In the genomic region with DNA sequence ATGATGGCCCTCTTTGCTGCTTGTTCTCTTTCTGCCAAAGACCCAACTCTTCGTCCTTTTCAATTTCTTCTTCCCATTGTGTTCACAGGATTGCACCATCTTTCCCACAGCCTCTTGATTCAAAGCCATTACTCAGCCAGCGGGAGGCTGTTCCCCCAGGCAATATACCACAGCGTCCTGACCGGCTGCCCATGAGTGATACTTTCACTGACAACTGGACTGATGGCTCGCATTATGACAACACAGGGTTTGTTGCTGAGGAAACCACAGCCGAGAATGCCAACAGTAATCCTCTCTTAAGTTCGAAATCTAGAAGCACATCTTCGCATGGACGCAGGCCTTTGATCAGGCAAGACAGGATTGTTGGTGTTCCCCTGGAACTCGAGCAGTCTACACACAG, we compare ENCODE assay signal across 13 cellular contexts.
DNase-seq lines count a peak whose midpoint lies in the region; FAIRE-seq and TF ChIP-seq lines count a peak whose summit lies in the region.
"Had no signal": no experiment of that assay in that cellular context is flagged by ENCODE, and none has a peak within 500 bp of the region (broad histone marks: within the 10 kb centered on the region; RNA-seq: fewer than 3 reads in every experiment).

No MANE protein-coding gene starts in this region.

- H3K27me3 Mint-ChIP-seq in CD4-positive, alpha-beta memory T cell, result no peaks in the 10 kb centered on the region
- H3K27me3 Mint-ChIP-seq: activated T-helper 17 cell treated with anti-CD3 and anti-CD28 coated beads, Interleukin-2, amount 50 U/mL, for 72 hours; progenitor cell of endocrine pancreas had no signal

- in situ Hi-C loops in astrocyte of the cerebellum (cut with HindIII; ENCODE audit: low sequenced_read_pairs), result no loop called here

- dilution Hi-C loops in keratinocyte (cut with MboI; ENCODE audit: extremely low pct_ligation_motif_present, low sequenced_read_pairs), result no loop called here

- no peaks in the 10 kb centered on the region for H3K4me1 Mint-ChIP-seq in CD4-positive, alpha-beta memory T cell
- H3K4me1 Mint-ChIP-seq: activated T-helper 17 cell treated with anti-CD3 and anti-CD28 coated beads, Interleukin-2, amount 50 U/mL, for 72 hours had no signal

- TF ChIP-seq POLR2A in NB4 (IDR thresholded peaks at IDR 0.05; ENCODE audit: extremely low read depth, insufficient read length), result no peak

- no peak overlapping the region for H3K9ac ChIP-seq in keratinocyte (ENCODE audit: control insufficient read depth, extremely low read depth, insufficient read depth, low read length)

- POLR2A ChIA-PET in CD4-positive, alpha-beta memory T cell (lab: Charles Lee; ENCODE audit: partially characterized antibody), result no interaction called here

- intact Hi-C loops in CD4-positive, alpha-beta memory T cell (cut with micrococcal nuclease), result no loop called here

- H3K4me3 Mint-ChIP-seq in CD4-positive, alpha-beta memory T cell, result no peak overlapping the region
- H3K4me3 Mint-ChIP-seq: activated T-helper 17 cell treated with anti-CD3 and anti-CD28 coated beads, Interleukin-2, amount 50 U/mL, for 72 hours had no signal

- H3K4me2 ChIP-seq in keratinocyte (ENCODE audit: control insufficient read depth, extremely low read depth, insufficient read depth, low read depth, low read length), result no peak overlapping the region

- H3K36me3 ChIP-seq in keratinocyte (ENCODE audit: control insufficient read depth in 2 of 2, extremely low read depth in 1 of 2, insufficient read depth in 2 of 2, low read length in 2 of 2), result no peaks in the 10 kb centered on the region
- no peaks in the 10 kb centered on the region for H3K36me3 ChIP-seq in CD4-positive, alpha-beta memory T cell (ENCODE audit: insufficient read depth, low read length)
- H3K36me3 ChIP-seq: vagina had no signal

- H3K4me3 ChIP-seq in NB4 (ENCODE audit: low read depth, low read length), result no peak overlapping the region
- no peak overlapping the region for H3K4me3 ChIP-seq in astrocyte of the cerebellum (ENCODE audit: low read depth, low read length)
- H3K4me3 ChIP-seq in keratinocyte (ENCODE audit: control insufficient read depth in 2 of 3, extremely low read depth in 1 of 3, insufficient read depth in 2 of 3, low read depth in 1 of 3, low read length in 3 of 3), result no peak overlapping the region
- no peak overlapping the region for H3K4me3 ChIP-seq in CD4-positive, alpha-beta memory T cell (ENCODE audit: low read length in 2 of 2)
- H3K4me3 ChIP-seq: vagina had no signal

- no peaks in the 10 kb centered on the region for H3K27me3 ChIP-seq in keratinocyte (ENCODE audit: control insufficient read depth, extremely low read depth, insufficient read depth, low read length)
- H3K27me3 ChIP-seq in CD4-positive, alpha-beta memory T cell (ENCODE audit: insufficient read depth, low read length), result no peaks in the 10 kb centered on the region
- H3K27me3 ChIP-seq: vagina had no signal

- H3K9me3 ChIP-seq in keratinocyte (ENCODE audit: control insufficient read depth, low read depth, low read length), result no peaks in the 10 kb centered on the region
- H3K9me3 ChIP-seq in CD4-positive, alpha-beta memory T cell (ENCODE audit: control insufficient read depth in 1 of 2, low read length in 2 of 2), result no peaks in the 10 kb centered on the region
- H3K9me3 ChIP-seq: vagina had no signal

- H3K9me3 Mint-ChIP-seq in CD4-positive, alpha-beta memory T cell, result peaks cover 0 to 2% (median 0%) of the 10 kb centered on the region in 8 donors
- H3K9me3 Mint-ChIP-seq: activated T-helper 17 cell treated with anti-CD3 and anti-CD28 coated beads, Interleukin-2, amount 50 U/mL, for 72 hours had no signal

- FAIRE-seq in keratinocyte (lab: Jason Lieb, UNC), result peak; percentile 13

- no peak overlapping the region for H2AFZ ChIP-seq in keratinocyte (ENCODE audit: control insufficient read depth, low read length)

- no peaks in the 10 kb centered on the region for H3K4me1 ChIP-seq in keratinocyte (ENCODE audit: control insufficient read depth, extremely low read depth, insufficient read depth, low read length)
- no peaks in the 10 kb centered on the region for H3K4me1 ChIP-seq in CD4-positive, alpha-beta memory T cell (ENCODE audit: insufficient read depth, low read length)
- H3K4me1 ChIP-seq: vagina had no signal

- no peaks in the 10 kb centered on the region for H3K9me1 ChIP-seq in keratinocyte (ENCODE audit: control insufficient read depth, extremely low read depth, insufficient read depth, low read length)

- DNase-seq in EH (ENCODE audit: low read depth) (peak; percentile 41), NB4 (ENCODE audit: low read depth) (peak; percentile 68), astrocyte of the cerebellum (ENCODE audit: low read depth) (peak; percentile 70), keratinocyte (ENCODE audit: low read depth, low spot score) (no peak), T-helper 2 cell (no peak), superior temporal gyrus (ENCODE audit: extremely low spot score) (no peak), KG1 (lab: John Stamatoyannopoulos, UW) (no peak)
- no peak for DNase-seq in CD4-positive, alpha-beta memory T cell
- DNase-seq: activated CD4-positive, alpha-beta T cell treated with anti-CD3 and anti-CD28 coated beads for 48 hours; midbrain had no signal

- no peaks in the 10 kb centered on the region for H4K20me1 ChIP-seq in keratinocyte (ENCODE audit: control insufficient read depth, extremely low read depth, insufficient read depth, low read length)

- H3K27ac Mint-ChIP-seq in CD4-positive, alpha-beta memory T cell, result no peak overlapping the region
- H3K27ac Mint-ChIP-seq: activated T-helper 17 cell treated with anti-CD3 and anti-CD28 coated beads, Interleukin-2, amount 50 U/mL, for 72 hours; progenitor cell of endocrine pancreas had no signal

- CTCF ChIA-PET in CD4-positive, alpha-beta memory T cell (lab: Charles Lee; ENCODE audit: partially characterized antibody), result no interaction called here

- no peaks in the 10 kb centered on the region for H3K79me2 ChIP-seq in keratinocyte (ENCODE audit: control insufficient read depth, insufficient read depth, low read length)

- H3K27ac ChIP-seq in keratinocyte (ENCODE audit: control insufficient read depth, insufficient read depth, low read length), result no peak overlapping the region
- no peak overlapping the region for H3K27ac ChIP-seq in CD4-positive, alpha-beta memory T cell (ENCODE audit: low read depth, low read length)
- H3K27ac ChIP-seq: vagina had no signal

- no peaks in the 10 kb centered on the region for H3K36me3 Mint-ChIP-seq in CD4-positive, alpha-beta memory T cell

- TF ChIP-seq CTCF in NB4 (IDR thresholded peaks at IDR 0.05; ENCODE audit: low read depth, low read length) (no peak), astrocyte of the cerebellum (IDR thresholded peaks at IDR 0.05; ENCODE audit: low read depth, low read length, missing control alignments) (no peak), keratinocyte (optimal IDR thresholded peaks at IDR 0.05 in 1 of 3, IDR thresholded peaks at IDR 0.05 in 1 of 3, conservative IDR thresholded peaks at IDR 0.05 in 1 of 3; ENCODE audit: extremely low read depth in 1 of 3, insufficient read depth in 2 of 3, low read length in 3 of 3) (no peak)

Comparison
In these comparisons a context has a peak if more than half of its experiments do, and no peak if none do; other contexts are left out.
1. DNase-seq: peak in EH (single experiment), NB4 (single experiment) and astrocyte of the cerebellum (single experiment); none in keratinocyte (single experiment), T-helper 2 cell (0 of 5), superior temporal gyrus (single experiment), CD4-positive, alpha-beta memory T cell (0 of 5) and KG1 (single experiment).